ENCODE assay signal across 9 cellular contexts in genomic region chr1:31335007-31335406, GRCh38. TPM values are rescaled to one million over a fixed set of nuclear protein-coding genes. Genes with fewer than 3 reads are reported as not detected.
A peak's percentile ranks its signal among the peaks of the same experiment; 100 is the strongest.
DNase-seq lines count a peak whose midpoint lies in the region; ATAC-seq and TF ChIP-seq lines count a peak whose summit lies in the region.
"Had no signal": no experiment of that assay in that cellular context is flagged by ENCODE, and none has a peak within 500 bp of the region (broad histone marks: within the 10 kb centered on the region; RNA-seq: fewer than 3 reads in every experiment).

No MANE protein-coding gene starts in this region.

- no peak overlapping the region for H3K4me3 ChIP-seq in MM.1S (ENCODE audit: low read length)
- H3K4me3 ChIP-seq: BLaER1 treated with 17β-estradiol and CSF1 and Interleukin-3, amounts not matched to agents 10 nM and 100 nM had no signal

- DNase-seq in NCI-H2081 (lab: John Stamatoyannopoulos, UW): peak; percentile 36 to 66
- DNase-seq in NCI-H2081 treated with DMSO at 0.1 percent for 48 hours (lab: John Stamatoyannopoulos, UW): no peak
- peak; percentile 51 for DNase-seq in MM.1S
- DNase-seq in SK-N-DZ (ENCODE audit: low spot score): peak; percentile 32
- DNase-seq in foreskin keratinocyte: peak in 1 of 2 donors; percentile 17
- DNase-seq in smooth muscle cell of the brain vasculature (ENCODE audit: low read depth, low spot score): peak; percentile 7
- DNase-seq in posterior vena cava (ENCODE audit: low spot score): no peak

- no peaks in the 10 kb centered on the region for H3K9me2 ChIP-seq in MM.1S (replicated peaks; ENCODE audit: insufficient read depth, low read length)

- ATAC-seq in foreskin keratinocyte: no peak
- no peak for ATAC-seq in GM18873 (IDR thresholded peaks at IDR 0.05; ENCODE audit: low FRiP score, unreplicated experiment)

- H3K9ac ChIP-seq in MM.1S (ENCODE audit: low read length): no peak overlapping the region
- H3K9ac ChIP-seq: BLaER1 treated with 17β-estradiol and CSF1 and Interleukin-3, amounts not matched to agents 10 nM and 100 nM had no signal

- no peaks in the 10 kb centered on the region for H3K36me3 ChIP-seq in MM.1S (replicated peaks; ENCODE audit: insufficient read depth, low read length)

- no peaks in the 10 kb centered on the region for H3K27me3 ChIP-seq in MM.1S (replicated peaks; ENCODE audit: insufficient read depth, low read length)
- no peaks in the 10 kb centered on the region for H3K27me3 ChIP-seq in foreskin keratinocyte
- H3K27me3 ChIP-seq: BLaER1 treated with 17β-estradiol and CSF1 and Interleukin-3, amounts not matched to agents 10 nM and 100 nM had no signal

- TF ChIP-seq CTCF in MM.1S (IDR thresholded peaks at IDR 0.05; ENCODE audit: low read length): peak; percentile 49
- TF ChIP-seq CTCF in foreskin keratinocyte (conservative IDR thresholded peaks at IDR 0.05): peak; percentile 69

- H3K79me2 ChIP-seq in MM.1S (ENCODE audit: low read length): no peaks in the 10 kb centered on the region

- H3K4me1 ChIP-seq in MM.1S (ENCODE audit: low read length) (no peaks in the 10 kb centered on the region), foreskin keratinocyte (no peaks in the 10 kb centered on the region)

- no peaks in the 10 kb centered on the region for H4K20me1 ChIP-seq in MM.1S (ENCODE audit: insufficient read depth, low read length)

- intact Hi-C loops in posterior vena cava (cut with DNase I): no loop called here

- H3F3A ChIP-seq in MM.1S (ENCODE audit: insufficient read depth, low read length): no peaks in the 10 kb centered on the region

- no peak overlapping the region for H2AFZ ChIP-seq in MM.1S (ENCODE audit: low read length)

- no peaks in the 10 kb centered on the region for H3K9me3 ChIP-seq in MM.1S (replicated peaks; ENCODE audit: insufficient read depth, low read length)
- H3K9me3 ChIP-seq: BLaER1 treated with 17β-estradiol and CSF1 and Interleukin-3, amounts not matched to agents 10 nM and 100 nM had no signal

- H3K4me2 ChIP-seq in MM.1S (ENCODE audit: low read depth, low read length): no peak overlapping the region
- H3K4me2 ChIP-seq: BLaER1 treated with 17β-estradiol and CSF1 and Interleukin-3, amounts not matched to agents 10 nM and 100 nM had no signal

- H3K27ac ChIP-seq in MM.1S (ENCODE audit: low read length) (no peak overlapping the region), foreskin keratinocyte (no peak overlapping the region)
- H3K27ac ChIP-seq: BLaER1 treated with 17β-estradiol and CSF1 and Interleukin-3, amounts not matched to agents 10 nM and 100 nM had no signal

RNA-seq across cellular contexts. Expression of gene FABP3, which starts 37.9 kb away (rescaled TPM):
- 1.2 and 7.3 TPM in 2 replicates for polyA plus RNA-seq in SK-N-DZ (2014; cell fraction: cytosol; rRNA removed)
- polyA plus RNA-seq in SK-N-DZ (2014; cell fraction: nucleus; rRNA removed): 0.74 TPM in 1 of 2 replicates, not detected in the other
- total RNA-seq in foreskin keratinocyte: 3.4 and 4.5 TPM in 2 replicates
- polyA plus RNA-seq in foreskin keratinocyte: 5.7 and 5.9 TPM in 2 replicates
- 100 to 1,000 TPM; 132 to 142 TPM for total RNA-seq in posterior vena cava

RNA-seq across cellular contexts. Expression of gene ZCCHC17, which starts 38.2 kb away (rescaled TPM):
- 59.8 and 60.9 TPM in 2 replicates for polyA plus RNA-seq in SK-N-DZ (2014; cell fraction: cytosol; rRNA removed)
- polyA plus RNA-seq in SK-N-DZ (2014; cell fraction: nucleus; rRNA removed): 16.8 and 31.4 TPM in 2 replicates
- total RNA-seq in foreskin keratinocyte (47.8 and 47.9 TPM in 2 replicates), posterior vena cava (10 to 100 TPM; 18.7 to 20.3 TPM)
- polyA plus RNA-seq in foreskin keratinocyte: 44.9 and 47.5 TPM in 2 replicates

RNA-seq across cellular contexts. Expression of gene SNRNP40, which starts 38.4 kb away (rescaled TPM):
- 95.9 and 101 TPM in 2 replicates for polyA plus RNA-seq in SK-N-DZ (2014; cell fraction: cytosol; rRNA removed)
- polyA plus RNA-seq in SK-N-DZ (2014; cell fraction: nucleus; rRNA removed): 62.6 and 73.8 TPM in 2 replicates
- total RNA-seq in foreskin keratinocyte: 74.3 and 89.2 TPM in 2 replicates
- 54.3 and 63.6 TPM in 2 replicates for polyA plus RNA-seq in foreskin keratinocyte
- 10 to 100 TPM; 28.6 to 32.6 TPM for total RNA-seq in posterior vena cava

Comparison
In these comparisons a context has a peak if more than half of its experiments do, and no peak if none do; other contexts are left out.
1. DNase-seq: peak in NCI-H2081 (2 of 2), MM.1S (single experiment), SK-N-DZ (single experiment) and smooth muscle cell of the brain vasculature (single experiment); none in NCI-H2081 treated with DMSO at 0.1 percent for 48 hours (single experiment) and posterior vena cava (single experiment).
2. RNA of gene FABP3, which starts 37.9 kb away (total RNA-seq): 132 to 142 TPM in posterior vena cava; 3.4 to 4.5 TPM in foreskin keratinocyte; every median in the first group is over 10 times any median in the second.